Comparison of ENCODE assay signal across 10 cellular contexts in genomic region chr9:124079176-124079925, GRCh38.
DNase-seq lines count a peak whose midpoint lies in the region; ATAC-seq and TF ChIP-seq lines count a peak whose summit lies in the region.
"Had no signal": no experiment of that assay in that cellular context is flagged by ENCODE, and none has a peak within 500 bp of the region (broad histone marks: within the 10 kb centered on the region; RNA-seq: fewer than 3 reads in every experiment).

No MANE protein-coding gene starts in this region.

- H3K27ac ChIP-seq in lower lobe of right lung = no peak overlapping the region

- H3K4me1 Mint-ChIP-seq in activated CD4-positive, alpha-beta T cell treated with anti-CD3 and anti-CD28 coated beads, Interleukin-2, amount 10 ng/mL, durations not matched to agents 24 days and 14 days = no peaks in the 10 kb centered on the region

- H3K9me3 Mint-ChIP-seq in activated CD4-positive, alpha-beta T cell treated with anti-CD3 and anti-CD28 coated beads, Interleukin-2, amount 10 ng/mL, durations not matched to agents 24 days and 14 days = no peaks in the 10 kb centered on the region
- H3K9me3 Mint-ChIP-seq: effector memory CD8-positive, alpha-beta T cell had no signal

- DNase-seq in Ammon's horn (ENCODE audit: low spot score) (peak; percentile 66), NCI-H226 (peak; percentile 83), cardiac fibroblast (ENCODE audit: low read depth in 2 of 2) (peak; percentile 62 to 80), lower lobe of right lung (no peak), GDM1 (lab: John Stamatoyannopoulos, UW) (no peak)
- no peak for DNase-seq in activated CD4-positive, alpha-beta T cell treated with anti-CD3 and anti-CD28 coated beads, Interleukin-2, amount 10 ng/mL, durations not matched to agents 24 days and 14 days
- DNase-seq: effector memory CD8-positive, alpha-beta T cell; naive thymus-derived CD4-positive, alpha-beta T cell had no signal

- no peaks in the 10 kb centered on the region for H3K4me1 ChIP-seq in lower lobe of right lung

- intact Hi-C loops in lower lobe of right lung (cut with DNase I) = no loop called here
- intact Hi-C loops in activated CD4-positive, alpha-beta T cell treated with anti-CD3 and anti-CD28 coated beads, Interleukin-2, amount 10 ng/mL, durations not matched to agents 24 days and 14 days (cut with micrococcal nuclease) = no loop called here

- no peaks in the 10 kb centered on the region for H3K36me3 ChIP-seq in lower lobe of right lung

- no peak for TF ChIP-seq CTCF in cardiac fibroblast (IDR thresholded peaks at IDR 0.05; ENCODE audit: low read depth, low read length)
- no peak for TF ChIP-seq CTCF in lower lobe of right lung (IDR thresholded peaks at IDR 0.05)

- ATAC-seq in lower lobe of right lung = peak; percentile 25 to 28
- no peak for ATAC-seq in GM21723 (IDR thresholded peaks at IDR 0.05; ENCODE audit: unreplicated experiment)
- ATAC-seq in GM18498 (IDR thresholded peaks at IDR 0.05; ENCODE audit: unreplicated experiment) = no peak
- ATAC-seq: effector memory CD8-positive, alpha-beta T cell; naive thymus-derived CD4-positive, alpha-beta T cell had no signal

- no peak overlapping the region for H3K4me3 Mint-ChIP-seq in activated CD4-positive, alpha-beta T cell treated with anti-CD3 and anti-CD28 coated beads, Interleukin-2, amount 10 ng/mL, durations not matched to agents 24 days and 14 days
- H3K4me3 Mint-ChIP-seq: effector memory CD8-positive, alpha-beta T cell; naive thymus-derived CD4-positive, alpha-beta T cell had no signal

- no peak overlapping the region for H3K4me3 ChIP-seq in cardiac fibroblast (replicated peaks in 1 of 2; ENCODE audit: low read depth in 2 of 2, low read length in 2 of 2)
- H3K4me3 ChIP-seq in lower lobe of right lung = no peak overlapping the region

- no peaks in the 10 kb centered on the region for H3K9me3 ChIP-seq in lower lobe of right lung

- H3K27ac Mint-ChIP-seq in activated CD4-positive, alpha-beta T cell treated with anti-CD3 and anti-CD28 coated beads, Interleukin-2, amount 10 ng/mL, durations not matched to agents 24 days and 14 days = no peak overlapping the region
- H3K27ac Mint-ChIP-seq: effector memory CD8-positive, alpha-beta T cell; naive thymus-derived CD4-positive, alpha-beta T cell had no signal

- H3K36me3 Mint-ChIP-seq in activated CD4-positive, alpha-beta T cell treated with anti-CD3 and anti-CD28 coated beads, Interleukin-2, amount 10 ng/mL, durations not matched to agents 24 days and 14 days (ENCODE audit: low read depth) = no peaks in the 10 kb centered on the region
- H3K36me3 Mint-ChIP-seq: naive thymus-derived CD4-positive, alpha-beta T cell had no signal

- H3K27me3 Mint-ChIP-seq in activated CD4-positive, alpha-beta T cell treated with anti-CD3 and anti-CD28 coated beads, Interleukin-2, amount 10 ng/mL, durations not matched to agents 24 days and 14 days = peaks cover 7% of the 10 kb centered on the region

- no peaks in the 10 kb centered on the region for H3K27me3 ChIP-seq in lower lobe of right lung (ENCODE audit: low read depth)

Comparison
In these comparisons a context has a peak if more than half of its experiments do, and no peak if none do; other contexts are left out.
1. DNase-seq: peak in Ammon's horn (single experiment), NCI-H226 (single experiment) and cardiac fibroblast (2 of 2); none in lower lobe of right lung (single experiment), GDM1 (single experiment) and activated CD4-positive, alpha-beta T cell treated with anti-CD3 and anti-CD28 coated beads, Interleukin-2, amount 10 ng/mL, durations not matched to agents 24 days and 14 days (single experiment).
2. ATAC-seq: peak in lower lobe of right lung (2 of 2); none in GM21723 (single experiment) and GM18498 (single experiment).